ENCODE assay signal across 8 cellular contexts in genomic region chr3:35946121-35946856, GRCh38.
DNase-seq lines count a peak whose midpoint lies in the region; TF ChIP-seq lines count a peak whose summit lies in the region.

No MANE protein-coding gene starts in this region.

- no peak overlapping the region for H2BK120ac ChIP-seq in mesenchymal stem cell (ENCODE audit: low read depth, low read length)

- H3K27ac ChIP-seq in mesenchymal stem cell (ENCODE audit: low read length, poor library complexity, severe bottlenecking) = no peak overlapping the region
- H3K27ac ChIP-seq in ovary = no peak overlapping the region

- no peak overlapping the region for H3K4ac ChIP-seq in mesenchymal stem cell (ENCODE audit: low read depth in 1 of 2, low read length in 2 of 2)

- H3K18ac ChIP-seq in mesenchymal stem cell (ENCODE audit: low read depth in 1 of 2, low read length in 2 of 2) = no peak overlapping the region

- intact Hi-C loops in ovary (cut with DNase I) = no loop called here

- no peak overlapping the region for H3K23ac ChIP-seq in mesenchymal stem cell (ENCODE audit: low read length in 2 of 2)

- H2AFZ ChIP-seq in mesenchymal stem cell (ENCODE audit: low read depth, low read length) = no peak overlapping the region

- no peak for TF ChIP-seq EP300 in ovary (IDR thresholded peaks at IDR 0.05)

- H4K91ac ChIP-seq in mesenchymal stem cell (ENCODE audit: low read length) = no peak overlapping the region

- H3K4me3 ChIP-seq in Jurkat, Clone E6-1 (ENCODE audit: low read length) = no peak overlapping the region
- H3K4me3 ChIP-seq in mesenchymal stem cell (ENCODE audit: insufficient read depth in 1 of 2, low read depth in 1 of 2, low read length in 2 of 2) = no peak overlapping the region
- no peak overlapping the region for H3K4me3 ChIP-seq in ovary

- no peak overlapping the region for H4K8ac ChIP-seq in mesenchymal stem cell (ENCODE audit: low read length)

- no peak overlapping the region for H2BK5ac ChIP-seq in mesenchymal stem cell (ENCODE audit: low read depth, low read length, poor library complexity, severe bottlenecking)

- H2BK15ac ChIP-seq in mesenchymal stem cell (ENCODE audit: low read depth, poor library complexity, severe bottlenecking) = no peak overlapping the region

- WGBS in mesenchymal stem cell = 33% methylated on average over 1 of the region's 8 CpGs
- 29 to 38% (median 37%) methylated on average over 8 of the region's 8 CpGs for WGBS in ovary, 3 donors

- DNase-seq in EL (peak; percentile 44), amniotic epithelial cell (ENCODE audit: low read depth) (peak; percentile 19), mesenchymal stem cell (peak; percentile 6), ovary (no peak), activated gamma-delta T cell treated with Interleukin-2 at 50 U/mL for 16 hours (no peak)
- DNase-seq in Jurkat, Clone E6-1 (ENCODE audit: low read depth, low spot score) = peak; percentile 15
- DNase-seq in effector CD4-positive, alpha-beta T cell = no peak
- DNase-seq in stimulated activated CD4-positive, alpha-beta T cell treated with anti-CD3 and anti-CD28 coated beads, Interleukin-12 subunit alpha, Interleukin-12 subunit beta, amount 100 ng/mL, for 4 hours = no peak

- no peak overlapping the region for H2AK5ac ChIP-seq in mesenchymal stem cell (ENCODE audit: low read length, severe bottlenecking)

- no peak for TF ChIP-seq CTCF in ovary (IDR thresholded peaks at IDR 0.05)

- H3K4me1 ChIP-seq in mesenchymal stem cell (ENCODE audit: control insufficient read depth, insufficient read depth, low read depth, low read length) (peaks cover 1% of the 10 kb centered on the region), ovary (ENCODE audit: insufficient read depth) (no peaks in the 10 kb centered on the region)

- H3K9ac ChIP-seq in mesenchymal stem cell (ENCODE audit: low read length) = peak overlapping the region; percentile 37

- H2BK12ac ChIP-seq in mesenchymal stem cell (ENCODE audit: low read length in 2 of 2) = no peak overlapping the region

- no peak for TF ChIP-seq POLR2A in ovary (IDR thresholded peaks at IDR 0.05)

- peaks cover 4% of the 10 kb centered on the region for H3K9me3 ChIP-seq in mesenchymal stem cell (ENCODE audit: control insufficient read depth, low read length)
- no peaks in the 10 kb centered on the region for H3K9me3 ChIP-seq in ovary

- H3K36me3 ChIP-seq in mesenchymal stem cell (ENCODE audit: control insufficient read depth in 1 of 2, insufficient read depth in 2 of 2, low read depth in 1 of 2, low read length in 2 of 2) (no peaks in the 10 kb centered on the region), ovary (no peaks in the 10 kb centered on the region)

- H3K27me3 ChIP-seq in mesenchymal stem cell (ENCODE audit: control insufficient read depth in 1 of 2, insufficient read depth in 1 of 2, low read length in 2 of 2) = no peaks in the 10 kb centered on the region
- no peaks in the 10 kb centered on the region for H3K27me3 ChIP-seq in ovary

- H3K79me1 ChIP-seq in mesenchymal stem cell (replicated peaks; ENCODE audit: low read length, poor library complexity, severe bottlenecking) = no peaks in the 10 kb centered on the region

- no peak overlapping the region for H3K4me2 ChIP-seq in mesenchymal stem cell (ENCODE audit: low read length, poor library complexity, severe bottlenecking)

- H3K14ac ChIP-seq in mesenchymal stem cell (ENCODE audit: low read length in 2 of 2) = no peak overlapping the region

Comparison
In these comparisons a context has a peak if more than half of its experiments do, and no peak if none do; other contexts are left out.
1. DNase-seq: peak in EL (single experiment), Jurkat, Clone E6-1 (single experiment), amniotic epithelial cell (single experiment) and mesenchymal stem cell (single experiment); none in ovary (0 of 5), effector CD4-positive, alpha-beta T cell (single experiment), stimulated activated CD4-positive, alpha-beta T cell treated with anti-CD3 and anti-CD28 coated beads, Interleukin-12 subunit alpha, Interleukin-12 subunit beta, amount 100 ng/mL, for 4 hours (single experiment) and activated gamma-delta T cell treated with Interleukin-2 at 50 U/mL for 16 hours (single experiment).